Comparison of ENCODE assay signal across 15 cellular contexts in genomic region chr15:70316059-70316600, GRCh38.
"Had no signal": no experiment of that assay in that cellular context is flagged by ENCODE, and none has a peak within 500 bp of the region (broad histone marks: within the 10 kb centered on the region; RNA-seq: fewer than 3 reads in every experiment).

No MANE protein-coding gene starts in this region.

- H3K27ac ChIP-seq: heart left ventricle, left ventricle myocardium inferior, parathyroid adenoma, skin epidermis, tibial artery had no signal

- H3K27me3 ChIP-seq: tibial artery had no signal

- ATAC-seq: activated CD8-positive, alpha-beta memory T cell treated with anti-CD3 and anti-CD28 coated beads, Interleukin-2, amount 10 ng/mL, durations not matched to agents 7 days and 5 days; heart left ventricle had no signal

- H2AFZ ChIP-seq: parathyroid adenoma had no signal

- H3K36me3 ChIP-seq: heart left ventricle, left ventricle myocardium inferior, tibial artery had no signal

- H3K79me2 ChIP-seq: parathyroid adenoma had no signal

- H3K27me3 Mint-ChIP-seq: activated naive CD8-positive, alpha-beta T cell; activated T-cell treated with anti-CD3 and anti-CD28 coated beads, Interleukin-2, amount 50 U/mL, for 24 hours had no signal

- DNase-seq: activated CD4-positive, alpha-beta T cell treated with anti-CD3 and anti-CD28 coated beads for 1 hour; activated CD4-positive, alpha-beta T cell treated with anti-CD3 and anti-CD28 coated beads, Interleukin-2, amount 50 U/mL, for 48 hours; activated CD8-positive, alpha-beta memory T cell treated with anti-CD3 and anti-CD28 coated beads, Interleukin-2, amount 10 ng/mL, durations not matched to agents 7 days and 5 days; activated gamma-delta T cell; activated T-cell treated with anti-CD3 and anti-CD28 coated beads, Interleukin-2, amount 50 U/mL, for 24 hours; anterior cingulate cortex; heart left ventricle; islet precursor cell; left ventricle myocardium inferior; mesenchymal stem cell; tibial artery had no signal

- H3K4me3 Mint-ChIP-seq: activated CD8-positive, alpha-beta memory T cell treated with anti-CD3 and anti-CD28 coated beads, Interleukin-2, amount 10 ng/mL, durations not matched to agents 7 days and 5 days; activated naive CD8-positive, alpha-beta T cell; activated T-cell treated with anti-CD3 and anti-CD28 coated beads, Interleukin-2, amount 50 U/mL, for 24 hours; neural crest cell had no signal

- H3K4me1 Mint-ChIP-seq: activated CD8-positive, alpha-beta memory T cell treated with anti-CD3 and anti-CD28 coated beads, Interleukin-2, amount 10 ng/mL, durations not matched to agents 7 days and 5 days had no signal

- H3K27ac Mint-ChIP-seq: activated CD8-positive, alpha-beta memory T cell treated with anti-CD3 and anti-CD28 coated beads, Interleukin-2, amount 10 ng/mL, durations not matched to agents 7 days and 5 days; activated naive CD8-positive, alpha-beta T cell; activated T-cell treated with anti-CD3 and anti-CD28 coated beads, Interleukin-2, amount 50 U/mL, for 24 hours had no signal

- H3K36me3 Mint-ChIP-seq: activated CD8-positive, alpha-beta memory T cell treated with anti-CD3 and anti-CD28 coated beads, Interleukin-2, amount 10 ng/mL, durations not matched to agents 7 days and 5 days; activated naive CD8-positive, alpha-beta T cell had no signal

- H3K9me3 ChIP-seq: heart left ventricle, left ventricle myocardium inferior, tibial artery had no signal

- H3K9ac ChIP-seq: parathyroid adenoma had no signal

- H3K4me1 ChIP-seq: parathyroid adenoma had no signal

- H3K4me3 ChIP-seq: heart left ventricle, left ventricle myocardium inferior, skin epidermis, tibial artery had no signal

- H3K9me3 Mint-ChIP-seq: activated T-cell treated with anti-CD3 and anti-CD28 coated beads, Interleukin-2, amount 50 U/mL, for 24 hours; neural crest cell had no signal
